Comparison of ENCODE assay signal across 18 cellular contexts in the genomic region with DNA sequence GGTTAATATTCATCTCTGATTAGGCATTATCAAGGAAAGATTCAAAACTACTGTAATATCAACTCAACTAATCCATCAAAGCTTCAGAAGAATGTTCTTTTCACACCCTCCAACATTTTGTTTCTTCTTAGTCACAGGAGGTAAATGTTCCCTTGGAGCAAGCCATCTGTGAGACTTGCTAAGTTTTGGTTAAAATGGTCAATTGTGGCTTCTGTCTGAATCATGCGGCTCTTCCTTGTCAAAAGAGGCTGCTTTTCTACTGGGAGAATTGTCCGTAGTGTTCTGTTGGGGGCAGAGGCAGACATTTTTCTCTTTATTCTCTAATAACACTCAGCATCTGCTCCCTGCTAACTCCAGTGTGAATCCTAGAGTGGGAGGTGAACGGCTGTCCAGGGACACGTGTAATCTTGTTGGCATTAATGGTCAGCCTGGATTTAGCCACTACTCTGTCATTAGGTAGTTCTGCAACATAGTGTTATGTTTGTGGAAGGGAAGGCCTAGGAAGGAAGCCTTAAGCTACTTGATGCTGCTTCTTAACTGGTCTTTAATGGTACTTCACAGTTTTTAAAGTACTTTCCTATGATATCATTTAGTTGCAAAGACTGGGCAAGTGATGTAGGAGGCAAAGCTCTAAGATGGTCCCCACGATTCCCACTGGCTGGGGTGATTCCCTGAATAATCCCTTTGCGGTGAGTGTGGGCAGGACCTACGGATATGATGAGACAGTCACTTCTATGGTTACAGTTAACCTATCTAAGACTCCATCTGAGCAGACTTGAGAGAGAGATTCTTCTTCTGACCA. TPM values are rescaled to one million over a fixed set of nuclear protein-coding genes. Genes with fewer than 3 reads are reported as not detected.
A peak's percentile ranks its signal among the peaks of the same experiment; 100 is the strongest.
DNase-seq lines count a peak whose midpoint lies in the region; ATAC-seq and TF ChIP-seq lines count a peak whose summit lies in the region.
"Had no signal": no experiment of that assay in that cellular context is flagged by ENCODE, and none has a peak within 500 bp of the region (broad histone marks: within the 10 kb centered on the region; RNA-seq: fewer than 3 reads in every experiment).

No MANE protein-coding gene starts in this region.

- H3K36me3 Mint-ChIP-seq in stimulated activated naive B cell treated with anti-CD40 and anti-IgM and Interleukin-4, amounts not matched to agents 10 μg/mL and 1 μg/mL and 100 μg/mL, for 72 hours, result peaks cover 27 to 45% of the 10 kb centered on the region in 2 donors
- peaks cover 27% of the 10 kb centered on the region for H3K36me3 Mint-ChIP-seq in activated CD4-positive, alpha-beta T cell treated with anti-CD3 and anti-CD28 coated beads for 36 hours (ENCODE audit: low read depth)

- H3K27me3 Mint-ChIP-seq in stimulated activated naive B cell treated with anti-CD40 and anti-IgM and Interleukin-4, amounts not matched to agents 10 μg/mL and 1 μg/mL and 100 μg/mL, for 72 hours, result no peaks in the 10 kb centered on the region
- H3K27me3 Mint-ChIP-seq in activated CD4-positive, alpha-beta T cell treated with anti-CD3 and anti-CD28 coated beads for 36 hours, result no peaks in the 10 kb centered on the region

- H3K27ac Mint-ChIP-seq in stimulated activated naive B cell treated with anti-CD40 and anti-IgM and Interleukin-4, amounts not matched to agents 10 μg/mL and 1 μg/mL and 100 μg/mL, for 72 hours, result peak overlapping the region; percentile 4
- H3K27ac Mint-ChIP-seq in activated CD4-positive, alpha-beta T cell treated with anti-CD3 and anti-CD28 coated beads for 36 hours, result no peak overlapping the region
- H3K27ac Mint-ChIP-seq: CD8-positive, alpha-beta T cell had no signal

- H3K4me1 ChIP-seq in SK-N-SH (ENCODE audit: control insufficient read depth in 1 of 2, insufficient read depth in 2 of 2, low read depth in 1 of 2, low read length in 1 of 2) (peaks cover 0 to 11% of the 10 kb centered on the region in 2 experiments; a peak in 3 of 4 replicates), left lung (peaks cover 9 to 14% of the 10 kb centered on the region in 2 donors)

- no peak for DNase-seq in SK-N-SH
- no peak for DNase-seq in left lung
- DNase-seq in stimulated activated naive B cell treated with anti-CD40 and anti-IgM and Interleukin-4, amounts not matched to agents 10 μg/mL and 1 μg/mL and 100 μg/mL, for 72 hours, result no peak
- DNase-seq in activated CD4-positive, alpha-beta T cell treated with anti-CD3 and anti-CD28 coated beads for 36 hours, result no peak
- DNase-seq in OCI-M2 (lab: John Stamatoyannopoulos, UW; ENCODE audit: unreplicated experiment), result no peak
- no peak for DNase-seq in activated CD4-positive, alpha-beta T cell treated with anti-CD3 and anti-CD28 coated beads for 48 hours
- DNase-seq: CD8-positive, alpha-beta T cell; EL; H7; Kasumi-1; NCI-H2081; NCI-H226; NCI-H69; NK-92 treated with Interleukin-12 subunit alpha and Interleukin-12 subunit beta, amount 100 ng/mL, for 24 hours; PC-3 had no signal

- no peak overlapping the region for H3K27ac ChIP-seq in SK-N-SH (ENCODE audit: low read depth in 2 of 2, low read length in 1 of 2)
- peak overlapping the region; percentile 39 for H3K27ac ChIP-seq in angular gyrus (ENCODE audit: low read depth, low read length)
- H3K27ac ChIP-seq in left lung, result no peak overlapping the region
- H3K27ac ChIP-seq: 22Rv1 had no signal

- H3K4me3 Mint-ChIP-seq in stimulated activated naive B cell treated with anti-CD40 and anti-IgM and Interleukin-4, amounts not matched to agents 10 μg/mL and 1 μg/mL and 100 μg/mL, for 72 hours, result no peak overlapping the region
- no peak overlapping the region for H3K4me3 Mint-ChIP-seq in activated CD4-positive, alpha-beta T cell treated with anti-CD3 and anti-CD28 coated beads for 36 hours
- H3K4me3 Mint-ChIP-seq: CD8-positive, alpha-beta T cell had no signal

- H3K36me3 ChIP-seq in SK-N-SH (replicated peaks in 1 of 2; ENCODE audit: control insufficient read depth in 1 of 2, insufficient read depth in 2 of 2, low read length in 1 of 2) (no peaks in the 10 kb centered on the region), left lung (peaks cover 0 to 52% of the 10 kb centered on the region in 2 donors)

- CTCF ChIA-PET in SK-N-SH (lab: Yijun Ruan, JAX), result interaction anchor here (1.0 to 1.4 kb wide), 2 partner anchors 32 to 36 kb away, joined by 3 to 4 read pairs; no protein-coding TSS in a partner anchor
- CTCF ChIA-PET in activated CD4-positive, alpha-beta T cell treated with anti-CD3 and anti-CD28 coated beads for 36 hours (lab: Charles Lee), result interaction anchor here (0.8 to 2.1 kb wide), 3 partner anchors 23 to 45 kb away, joined by 3 to 8 read pairs (median 6); a partner anchor contains a TSS

- H3K27me3 ChIP-seq in SK-N-SH (ENCODE audit: insufficient read depth), result no peaks in the 10 kb centered on the region
- no peaks in the 10 kb centered on the region for H3K27me3 ChIP-seq in left lung

- no peak overlapping the region for H3K4me2 ChIP-seq in SK-N-SH

- POLR2A ChIA-PET in SK-N-SH (lab: Yijun Ruan, JAX), result no interaction called here
- POLR2A ChIA-PET in activated CD4-positive, alpha-beta T cell treated with anti-CD3 and anti-CD28 coated beads for 36 hours (lab: Charles Lee), result no interaction called here

- no peak for TF ChIP-seq CTCF in SK-N-SH (IDR thresholded peaks at IDR 0.05)
- no peak for TF ChIP-seq CTCF in left lung (IDR thresholded peaks at IDR 0.05)

- 55% methylated on average over 7 of the region's 7 CpGs for WGBS in SK-N-SH (ENCODE audit: low lambda C conversion rate)

- no peaks in the 10 kb centered on the region for H4K20me1 ChIP-seq in SK-N-SH (ENCODE audit: insufficient read depth)

- H3K9me3 ChIP-seq in SK-N-SH (no peaks in the 10 kb centered on the region), left lung (no peaks in the 10 kb centered on the region)

- H2AFZ ChIP-seq in SK-N-SH (ENCODE audit: low read depth), result peak overlapping the region; percentile 56; the same call in 1 of the 2 replicates

- H3K9me2 ChIP-seq in SK-N-SH, result no peaks in the 10 kb centered on the region

- H3K4me3 ChIP-seq in SK-N-SH (ENCODE audit: low read depth in 2 of 2, low read length in 1 of 2) (no peak overlapping the region), left lung (no peak overlapping the region)

- H3K4me1 Mint-ChIP-seq in stimulated activated naive B cell treated with anti-CD40 and anti-IgM and Interleukin-4, amounts not matched to agents 10 μg/mL and 1 μg/mL and 100 μg/mL, for 72 hours, result peaks cover 6 to 11% of the 10 kb centered on the region in 2 donors
- peaks cover 11% of the 10 kb centered on the region for H3K4me1 Mint-ChIP-seq in activated CD4-positive, alpha-beta T cell treated with anti-CD3 and anti-CD28 coated beads for 36 hours

- TF ChIP-seq RAD21 in SK-N-SH (IDR thresholded peaks at IDR 0.05; ENCODE audit: low read length), result no peak

- no peaks in the 10 kb centered on the region for H3K9me3 Mint-ChIP-seq in stimulated activated naive B cell treated with anti-CD40 and anti-IgM and Interleukin-4, amounts not matched to agents 10 μg/mL and 1 μg/mL and 100 μg/mL, for 72 hours
- H3K9me3 Mint-ChIP-seq in activated CD4-positive, alpha-beta T cell treated with anti-CD3 and anti-CD28 coated beads for 36 hours (ENCODE audit: low read depth), result no peaks in the 10 kb centered on the region
- H3K9me3 Mint-ChIP-seq: CD8-positive, alpha-beta T cell had no signal

- peaks cover 10% of the 10 kb centered on the region for H3F3A ChIP-seq in SK-N-SH (replicated peaks; ENCODE audit: insufficient read depth)

- TF ChIP-seq EP300 in SK-N-SH (IDR thresholded peaks at IDR 0.05; ENCODE audit: borderline replicate concordance in 1 of 2, low read depth in 1 of 2, low read length in 1 of 2), result no peak

- no peak overlapping the region for H3K9ac ChIP-seq in SK-N-SH

- ATAC-seq in SK-N-SH treated with all-trans-retinoic acid at 6 μM for 48 hours, result no peak
- ATAC-seq in left lung, result peak; percentile 47
- ATAC-seq in stimulated activated naive B cell treated with anti-CD40 and anti-IgM and Interleukin-4, amounts not matched to agents 10 μg/mL and 1 μg/mL and 100 μg/mL, for 72 hours (replicated peaks), result no peak
- ATAC-seq in activated CD4-positive, alpha-beta T cell treated with anti-CD3 and anti-CD28 coated beads for 36 hours, result no peak
- ATAC-seq: CD8-positive, alpha-beta T cell; PC-3 had no signal

- no peaks in the 10 kb centered on the region for H3K79me2 ChIP-seq in SK-N-SH (ENCODE audit: insufficient read depth)

- intact Hi-C loops in left lung (cut with DNase I), result no loop called here
- intact Hi-C loops in activated CD4-positive, alpha-beta T cell treated with anti-CD3 and anti-CD28 coated beads for 36 hours (cut with DNase I, micrococcal nuclease), result no loop called here

TF ChIP-seq in SK-N-SH treated with all-trans-retinoic acid at 6 μM for 48 hours, 23 proteins besides CTCF, POLR2A, EP300 and RAD21 (continues in another document):
- no peak for TF ChIP-seq BACH2 (CRISPR knock-in tag; IDR thresholded peaks at IDR 0.05; ENCODE audit: borderline replicate concordance)
- TF ChIP-seq, protein P1, sequence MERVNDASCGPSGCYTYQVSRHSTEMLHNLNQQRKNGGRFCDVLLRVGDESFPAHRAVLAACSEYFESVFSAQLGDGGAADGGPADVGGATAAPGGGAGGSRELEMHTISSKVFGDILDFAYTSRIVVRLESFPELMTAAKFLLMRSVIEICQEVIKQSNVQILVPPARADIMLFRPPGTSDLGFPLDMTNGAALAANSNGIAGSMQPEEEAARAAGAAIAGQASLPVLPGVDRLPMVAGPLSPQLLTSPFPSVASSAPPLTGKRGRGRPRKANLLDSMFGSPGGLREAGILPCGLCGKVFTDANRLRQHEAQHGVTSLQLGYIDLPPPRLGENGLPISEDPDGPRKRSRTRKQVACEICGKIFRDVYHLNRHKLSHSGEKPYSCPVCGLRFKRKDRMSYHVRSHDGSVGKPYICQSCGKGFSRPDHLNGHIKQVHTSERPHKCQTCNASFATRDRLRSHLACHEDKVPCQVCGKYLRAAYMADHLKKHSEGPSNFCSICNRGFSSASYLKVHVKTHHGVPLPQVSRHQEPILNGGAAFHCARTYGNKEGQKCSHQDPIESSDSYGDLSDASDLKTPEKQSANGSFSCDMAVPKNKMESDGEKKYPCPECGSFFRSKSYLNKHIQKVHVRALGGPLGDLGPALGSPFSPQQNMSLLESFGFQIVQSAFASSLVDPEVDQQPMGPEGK (CRISPR knock-in tag; IDR thresholded peaks at IDR 0.05; ENCODE audit: borderline replicate concordance), result no peak
- TF ChIP-seq ZNF8 (CRISPR knock-in tag; IDR thresholded peaks at IDR 0.05), result no peak
- no peak for TF ChIP-seq ARNTL (CRISPR knock-in tag; IDR thresholded peaks at IDR 0.05; ENCODE audit: borderline replicate concordance, low read depth)
- no peak for TF ChIP-seq ZNF70 (CRISPR knock-in tag; IDR thresholded peaks at IDR 0.05)
- no peak for TF ChIP-seq OSR1 (CRISPR knock-in tag; IDR thresholded peaks at IDR 0.05)

RNA-seq across cellular contexts. Expression of a gene that starts 22.6 kb away (rescaled TPM):
- 36.9 and 57.8 TPM in 2 replicates for polyA plus RNA-seq in SK-N-SH (2012; rRNA removed)
- polyA plus RNA-seq in SK-N-SH (2012; cell fraction: cytosol; rRNA removed), result 42.3 and 46.7 TPM in 2 replicates
- polyA plus RNA-seq in SK-N-SH (2012; cell fraction: nucleus; rRNA removed), result 60.8 and 125 TPM in 2 replicates
- total RNA-seq in left lung, result 10 to 100 TPM; 15.0 to 25.3 TPM
- total RNA-seq in activated CD4-positive, alpha-beta T cell treated with anti-CD3 and anti-CD28 coated beads for 36 hours, result not detected
- total RNA-seq: CD8-positive, alpha-beta T cell; H7; PC-3 had no signal

RNA-seq across cellular contexts. Expression of a gene that starts 52.6 kb away (rescaled TPM):
- polyA plus RNA-seq in SK-N-SH (2012; rRNA removed), result 0.84 and 1.0 TPM in 2 replicates
- polyA plus RNA-seq in SK-N-SH (2012; cell fraction: cytosol; rRNA removed), result 1.9 TPM in 2 replicates
- 1.3 and 1.6 TPM in 2 replicates for polyA plus RNA-seq in SK-N-SH (2012; cell fraction: nucleus; rRNA removed)
- 10 to 100 TPM; 26.8 to 33.5 TPM for total RNA-seq in left lung
- total RNA-seq in activated CD4-positive, alpha-beta T cell treated with anti-CD3 and anti-CD28 coated beads for 36 hours, result 10 to 100 TPM; 36.8 to 42.3 TPM
- total RNA-seq: H7 had no signal

Comparison
In these comparisons a context has a peak if more than half of its experiments do, and no peak if none do; other contexts are left out.
1. RNA of a gene that starts 22.6 kb away (total RNA-seq): 15.0 to 25.3 TPM in left lung; not detected in activated CD4-positive, alpha-beta T cell treated with anti-CD3 and anti-CD28 coated beads for 36 hours; every median in the first group is over 10 times any median in the second.